8 cellular contexts compared by ENCODE assay signal in genomic region chr1:167105150-167105840, GRCh38. TPM values are rescaled to one million over a fixed set of nuclear protein-coding genes. Genes with fewer than 3 reads are reported as not detected.
A peak's percentile ranks its signal among the peaks of the same experiment; 100 is the strongest.
DNase-seq lines count a peak whose midpoint lies in the region; ATAC-seq and TF ChIP-seq lines count a peak whose summit lies in the region.
"Had no signal": no experiment of that assay in that cellular context is flagged by ENCODE, and none has a peak within 500 bp of the region (broad histone marks: within the 10 kb centered on the region; RNA-seq: fewer than 3 reads in every experiment).

No MANE protein-coding gene starts in this region.

- H3K4me3 ChIP-seq in GM12864 (ENCODE audit: low read depth, low read length), result peak overlapping the region; percentile 8; the same call in 1 of the 2 replicates

- H3K9me3 Mint-ChIP-seq in IgD-negative memory B cell, result peaks cover 0 to 4% (median 3%) of the 10 kb centered on the region in 3 donors

- no peak for DNase-seq in GM12864 (ENCODE audit: low read depth)
- DNase-seq in SKM-1 treated with dmso at 0.1 percent for 144 hours (lab: John Stamatoyannopoulos, UW; ENCODE audit: unreplicated experiment), result peak; percentile 27
- DNase-seq in myocyte (ENCODE audit: low read depth), result peak; percentile 18
- DNase-seq in activated CD4-positive, CD25-positive, alpha-beta regulatory T cell (lab: John Stamatoyannopoulos, UW), result no peak
- DNase-seq in GM19238 (ENCODE audit: insufficient read length, low spot score), result no peak
- DNase-seq: activated CD8-positive, alpha-beta T cell treated with anti-CD3 and anti-CD28 coated beads, Interleukin-2, amount 10 ng/mL, durations not matched to agents 7 days and 5 days had no signal

- peak overlapping the region in 3 of 4 donors; percentile 28 to 83 (median 80) for H3K4me3 Mint-ChIP-seq in IgD-negative memory B cell
- H3K4me3 Mint-ChIP-seq: activated CD8-positive, alpha-beta T cell treated with anti-CD3 and anti-CD28 coated beads, Interleukin-2, amount 10 ng/mL, durations not matched to agents 7 days and 5 days had no signal

- no peak for ATAC-seq in HG03342 (IDR thresholded peaks at IDR 0.05; ENCODE audit: unreplicated experiment)
- ATAC-seq: activated CD8-positive, alpha-beta T cell treated with anti-CD3 and anti-CD28 coated beads, Interleukin-2, amount 10 ng/mL, durations not matched to agents 7 days and 5 days had no signal

- peaks cover 28% of the 10 kb centered on the region for H3K27me3 Mint-ChIP-seq in IgD-negative memory B cell

- peak overlapping the region in 1 of 3 donors; percentile 32 for H3K27ac Mint-ChIP-seq in IgD-negative memory B cell

- no peak for TF ChIP-seq CTCF in GM12864 (IDR thresholded peaks at IDR 0.05; ENCODE audit: low read depth, low read length, missing control alignments)

- H3K36me3 Mint-ChIP-seq in IgD-negative memory B cell, result peaks cover 4% of the 10 kb centered on the region

- peaks cover 19 to 32% (median 20%) of the 10 kb centered on the region in 3 donors for H3K4me1 Mint-ChIP-seq in IgD-negative memory B cell

RNA-seq across cellular contexts. Expression of gene STYXL2, which starts 11.4 kb away (rescaled TPM):
- not detected for polyA plus RNA-seq in IgD-negative memory B cell
- 40.1 and 46.6 TPM in 2 replicates for total RNA-seq in myocyte
- 23.4 TPM for polyA plus RNA-seq in myocyte (2012)
- total RNA-seq: activated CD8-positive, alpha-beta T cell treated with anti-CD3 and anti-CD28 coated beads, Interleukin-2, amount 10 ng/mL, durations not matched to agents 7 days and 5 days had no signal

RNA-seq across cellular contexts. Expression of gene GPA33, which starts 15.1 kb away (rescaled TPM):
- polyA plus RNA-seq in IgD-negative memory B cell, result 3.3 TPM
- total RNA-seq in myocyte, result not detected in 2 replicates
- 0.03 TPM for polyA plus RNA-seq in myocyte (2012)

Comparison
In these comparisons a context has a peak if more than half of its experiments do, and no peak if none do; other contexts are left out.
1. DNase-seq: peak in SKM-1 treated with dmso at 0.1 percent for 144 hours (single experiment) and myocyte (single experiment); none in GM12864 (single experiment), activated CD4-positive, CD25-positive, alpha-beta regulatory T cell (0 of 4) and GM19238 (single experiment).